Comparison of ENCODE assay signal across 16 cellular contexts in genomic region chr6:39190545-39191235, GRCh38.
"Had no signal": no experiment of that assay in that cellular context is flagged by ENCODE, and none has a peak within 500 bp of the region (broad histone marks: within the 10 kb centered on the region; RNA-seq: fewer than 3 reads in every experiment).

No MANE protein-coding gene starts in this region.

- H3K4me3 Mint-ChIP-seq: activated CD4-positive, alpha-beta T cell treated with anti-CD3 and anti-CD28 coated beads, Interleukin-2, amount 10 ng/mL, durations not matched to agents 24 days and 14 days; activated CD8-positive, alpha-beta memory T cell treated with anti-CD3 and anti-CD28 coated beads, Interleukin-2, amount 10 ng/mL, durations not matched to agents 7 days and 5 days; activated naive CD4-positive, alpha-beta T cell treated with anti-CD3 and anti-CD28 coated beads for 36 hours; activated naive CD8-positive, alpha-beta T cell; activated T-helper 17 cell treated with anti-CD3 and anti-CD28 coated beads, Interleukin-2, amount 50 U/mL, for 72 hours; brain; T-helper 1 cell treated with Interleukin-12 subunit alpha and Interleukin-12 subunit beta and Interleukin-4 antibody, amounts not matched to agents 30 μg/mL and 1 μg/mL, for 36 hours had no signal

- DNase-seq: activated CD4-positive, CD25-positive, alpha-beta regulatory T cell treated with anti-CD3 and anti-CD28 coated beads, Interleukin-2, amount 50 U/mL, for 72 hours; activated gamma-delta T cell; NCI-H1105 treated with DMSO at 0.1 percent for 48 hours; NCI-H1436 treated with DMSO at 0.1 percent for 48 hours; NCI-H187; NCI-H2081; NCI-H69; SHP77 treated with DMSO at 0.1 percent for 48 hours had no signal

- H3K27ac ChIP-seq: PC-9 had no signal

- H3K27ac Mint-ChIP-seq: activated CD4-positive, alpha-beta T cell treated with anti-CD3 and anti-CD28 coated beads, Interleukin-2, amount 10 ng/mL, durations not matched to agents 24 days and 14 days; activated CD8-positive, alpha-beta memory T cell treated with anti-CD3 and anti-CD28 coated beads, Interleukin-2, amount 10 ng/mL, durations not matched to agents 7 days and 5 days; activated naive CD4-positive, alpha-beta T cell treated with anti-CD3 and anti-CD28 coated beads for 36 hours; activated naive CD8-positive, alpha-beta T cell; activated T-helper 17 cell treated with anti-CD3 and anti-CD28 coated beads, Interleukin-2, amount 50 U/mL, for 72 hours; brain; T-helper 1 cell treated with Interleukin-12 subunit alpha and Interleukin-12 subunit beta and Interleukin-4 antibody, amounts not matched to agents 30 μg/mL and 1 μg/mL, for 36 hours had no signal

- H3K36me3 Mint-ChIP-seq: brain had no signal

- H3K4me3 ChIP-seq: PC-9 had no signal

- H3K27me3 Mint-ChIP-seq: activated CD4-positive, alpha-beta T cell treated with anti-CD3 and anti-CD28 coated beads, Interleukin-2, amount 10 ng/mL, durations not matched to agents 24 days and 14 days; activated CD8-positive, alpha-beta memory T cell treated with anti-CD3 and anti-CD28 coated beads, Interleukin-2, amount 10 ng/mL, durations not matched to agents 7 days and 5 days; activated naive CD8-positive, alpha-beta T cell; activated T-helper 17 cell treated with anti-CD3 and anti-CD28 coated beads, Interleukin-2, amount 50 U/mL, for 72 hours; brain had no signal

- H3K9me3 Mint-ChIP-seq: activated CD4-positive, alpha-beta T cell treated with anti-CD3 and anti-CD28 coated beads, Interleukin-2, amount 10 ng/mL, durations not matched to agents 24 days and 14 days; activated naive CD4-positive, alpha-beta T cell treated with anti-CD3 and anti-CD28 coated beads for 36 hours; activated T-helper 17 cell treated with anti-CD3 and anti-CD28 coated beads, Interleukin-2, amount 50 U/mL, for 72 hours; T-helper 1 cell treated with Interleukin-12 subunit alpha and Interleukin-12 subunit beta and Interleukin-4 antibody, amounts not matched to agents 30 μg/mL and 1 μg/mL, for 36 hours had no signal
